24 cellular contexts compared by ENCODE assay signal in the genomic region with DNA sequence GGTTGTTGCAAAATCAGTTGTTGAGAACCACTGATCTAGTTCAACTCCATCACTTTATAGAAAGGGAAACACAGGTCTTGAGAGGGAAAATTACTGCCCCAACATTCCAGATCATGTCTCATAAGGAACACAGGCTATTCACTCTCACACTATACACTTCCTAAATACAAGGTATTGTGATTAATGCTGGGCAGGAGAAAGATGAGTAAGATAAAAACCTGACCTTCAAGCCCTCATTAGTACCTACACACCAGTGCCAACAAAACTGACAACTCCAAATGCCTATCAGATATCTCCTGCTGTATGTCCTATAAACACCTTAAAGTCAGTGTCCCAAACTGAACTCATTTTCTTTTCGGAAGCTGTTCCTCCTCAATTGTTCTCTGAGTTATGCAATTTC. TPM values are rescaled to one million over a fixed set of nuclear protein-coding genes. Genes with fewer than 3 reads are reported as not detected.
DNase-seq lines count a peak whose midpoint lies in the region; ATAC-seq and TF ChIP-seq lines count a peak whose summit lies in the region.
"Had no signal": no experiment of that assay in that cellular context is flagged by ENCODE, and none has a peak within 500 bp of the region (broad histone marks: within the 10 kb centered on the region; RNA-seq: fewer than 3 reads in every experiment).

No MANE protein-coding gene starts in this region.

- H3K27me3 ChIP-seq in brain microvascular endothelial cell (replicated peaks) (no peaks in the 10 kb centered on the region), right cardiac atrium (ENCODE audit: control insufficient read depth, insufficient read depth) (no peaks in the 10 kb centered on the region), BE2C (no peaks in the 10 kb centered on the region)
- H3K27me3 ChIP-seq: tibial nerve had no signal

- H3K9me3 Mint-ChIP-seq in osteocyte (ENCODE audit: unreplicated experiment): no peaks in the 10 kb centered on the region
- no peaks in the 10 kb centered on the region for H3K9me3 Mint-ChIP-seq in activated naive CD8-positive, alpha-beta T cell treated with anti-CD3 and anti-CD28 coated beads, Interleukin-2, amount 50 U/mL, for 24 hours
- H3K9me3 Mint-ChIP-seq: activated naive CD4-positive, alpha-beta T cell treated with anti-CD3 and anti-CD28 coated beads for 36 hours; activated T-cell treated with anti-CD3 and anti-CD28 coated beads, Interleukin-2, amount 50 U/mL, for 24 hours; CD8-positive, alpha-beta T cell; effector memory CD8-positive, alpha-beta T cell; nephron had no signal

- POLR2A ChIA-PET in RWPE1 (lab: Yijun Ruan, JAX; ENCODE audit: low non-redundant PET): no interaction called here

- H3K4me1 Mint-ChIP-seq in osteocyte (ENCODE audit: unreplicated experiment): peaks cover 5% of the 10 kb centered on the region
- H3K4me1 Mint-ChIP-seq in activated naive CD8-positive, alpha-beta T cell treated with anti-CD3 and anti-CD28 coated beads, Interleukin-2, amount 50 U/mL, for 24 hours: peaks cover 19% of the 10 kb centered on the region

- intact Hi-C loops in right cardiac atrium (cut with DNase I): loop anchor here in 2 of 4 donors (10.0 kb wide), 1 partner anchor 75 kb away; no protein-coding TSS in a partner anchor

- 78% methylated on average over 1 of the region's 1 CpG for WGBS in right cardiac atrium

- in situ Hi-C loops in brain microvascular endothelial cell (cut with HindIII; ENCODE audit: low pct_ligation_motif_present, low sequenced_read_pairs): no loop called here

- peak overlapping the region; percentile 45 for H3K27ac Mint-ChIP-seq in osteocyte (ENCODE audit: unreplicated experiment)
- H3K27ac Mint-ChIP-seq in activated naive CD8-positive, alpha-beta T cell treated with anti-CD3 and anti-CD28 coated beads, Interleukin-2, amount 50 U/mL, for 24 hours: no peak overlapping the region
- H3K27ac Mint-ChIP-seq: activated naive CD4-positive, alpha-beta T cell treated with anti-CD3 and anti-CD28 coated beads for 36 hours; activated T-cell treated with anti-CD3 and anti-CD28 coated beads, Interleukin-2, amount 50 U/mL, for 24 hours; CD8-positive, alpha-beta T cell; effector memory CD8-positive, alpha-beta T cell; nephron had no signal

- H3K27ac ChIP-seq in RWPE1 (no peak overlapping the region), brain microvascular endothelial cell (no peak overlapping the region), right cardiac atrium (ENCODE audit: low read length) (no peak overlapping the region)
- H3K27ac ChIP-seq: parathyroid adenoma, tibial nerve had no signal

- H3K4me3 ChIP-seq in epithelial cell of esophagus (ENCODE audit: low read length) (no peak overlapping the region), brain microvascular endothelial cell (ENCODE audit: low read depth, low read length) (no peak overlapping the region), right cardiac atrium (ENCODE audit: low read length) (no peak overlapping the region), BE2C (ENCODE audit: low read depth, low read length) (no peak overlapping the region)
- H3K4me3 ChIP-seq: tibial nerve had no signal

- TF ChIP-seq CTCF in RWPE1 (conservative IDR thresholded peaks at IDR 0.05; ENCODE audit: low read depth) (no peak), epithelial cell of esophagus (IDR thresholded peaks at IDR 0.05; ENCODE audit: insufficient read depth, low read depth, low read length, missing control alignments) (no peak), osteocyte (IDR thresholded peaks at IDR 0.05) (no peak), brain microvascular endothelial cell (IDR thresholded peaks at IDR 0.05; ENCODE audit: low read depth, low read length, missing control alignments) (no peak), BE2C (IDR thresholded peaks at IDR 0.05; ENCODE audit: low read depth, low read length) (no peak)

- no peaks in the 10 kb centered on the region for H3K9me3 ChIP-seq in right cardiac atrium (ENCODE audit: control insufficient read depth, low read length)
- H3K9me3 ChIP-seq in BE2C: no peaks in the 10 kb centered on the region
- H3K9me3 ChIP-seq: tibial nerve had no signal

- H3K4me3 Mint-ChIP-seq in osteocyte (ENCODE audit: unreplicated experiment): no peak overlapping the region
- no peak overlapping the region for H3K4me3 Mint-ChIP-seq in activated naive CD8-positive, alpha-beta T cell treated with anti-CD3 and anti-CD28 coated beads, Interleukin-2, amount 50 U/mL, for 24 hours
- H3K4me3 Mint-ChIP-seq: activated naive CD4-positive, alpha-beta T cell treated with anti-CD3 and anti-CD28 coated beads for 36 hours; activated T-cell treated with anti-CD3 and anti-CD28 coated beads, Interleukin-2, amount 50 U/mL, for 24 hours; CD8-positive, alpha-beta T cell; effector memory CD8-positive, alpha-beta T cell; nephron had no signal

- H3K36me3 Mint-ChIP-seq in osteocyte (ENCODE audit: unreplicated experiment): peaks cover 6% of the 10 kb centered on the region
- peaks cover 13% of the 10 kb centered on the region for H3K36me3 Mint-ChIP-seq in activated naive CD8-positive, alpha-beta T cell treated with anti-CD3 and anti-CD28 coated beads, Interleukin-2, amount 50 U/mL, for 24 hours (ENCODE audit: low read depth)

- H3K27me3 Mint-ChIP-seq in osteocyte (ENCODE audit: unreplicated experiment): no peaks in the 10 kb centered on the region
- H3K27me3 Mint-ChIP-seq in activated naive CD8-positive, alpha-beta T cell treated with anti-CD3 and anti-CD28 coated beads, Interleukin-2, amount 50 U/mL, for 24 hours: no peaks in the 10 kb centered on the region
- H3K27me3 Mint-ChIP-seq: activated T-cell treated with anti-CD3 and anti-CD28 coated beads, Interleukin-2, amount 50 U/mL, for 24 hours; effector memory CD8-positive, alpha-beta T cell had no signal

- CTCF ChIA-PET in RWPE1 (lab: Yijun Ruan, JAX): interaction anchor here (1.3 to 1.4 kb wide), 2 partner anchors 68 to 79 kb away, joined by 5 to 6 read pairs; no protein-coding TSS in a partner anchor

- no peak for ATAC-seq in right cardiac atrium
- no peak for ATAC-seq in activated naive CD8-positive, alpha-beta T cell treated with anti-CD3 and anti-CD28 coated beads, Interleukin-2, amount 50 U/mL, for 24 hours
- ATAC-seq: activated CD4-positive, CD25-positive, alpha-beta regulatory T cell treated with anti-CD3 and anti-CD28 coated beads, Interleukin-2, amount 50 U/mL, for 24 hours; CD8-positive, alpha-beta T cell; effector memory CD8-positive, alpha-beta T cell; Right ventricle myocardium inferior had no signal

- peak; percentile 8 for DNase-seq in ELR (ENCODE audit: low read depth)
- DNase-seq in RWPE1 (ENCODE audit: low spot score): peak; percentile 19
- DNase-seq in epithelial cell of esophagus (ENCODE audit: low read depth): peak; percentile 74
- no peak for DNase-seq in osteocyte (ENCODE audit: extremely low spot score, unreplicated experiment)
- DNase-seq in brain microvascular endothelial cell: no peak
- DNase-seq in right cardiac atrium: no peak
- DNase-seq in activated naive CD8-positive, alpha-beta T cell treated with anti-CD3 and anti-CD28 coated beads, Interleukin-2, amount 50 U/mL, for 24 hours: no peak
- DNase-seq in BE2C: no peak
- DNase-seq: activated naive CD4-positive, alpha-beta T cell treated with anti-CD3 and anti-CD28 coated beads for 36 hours; activated T-cell treated with anti-CD3 and anti-CD28 coated beads, Interleukin-2, amount 50 U/mL, for 24 hours; anterior cingulate cortex; CD8-positive, alpha-beta T cell; effector memory CD8-positive, alpha-beta T cell; Karpas-422; NCI-H1092; NCI-H1930; NCI-H2227 treated with DMSO at 0.1 percent for 48 hours; NCI-H748 treated with DMSO at 0.1 percent for 48 hours; stimulated activated naive CD4-positive, alpha-beta T cell had no signal

- H3K4me1 ChIP-seq in right cardiac atrium (ENCODE audit: control insufficient read depth, insufficient read depth, low read length) (no peaks in the 10 kb centered on the region), BE2C (no peaks in the 10 kb centered on the region)
- H3K4me1 ChIP-seq: parathyroid adenoma had no signal

- H3K36me3 ChIP-seq in brain microvascular endothelial cell (replicated peaks) (peaks cover 4% of the 10 kb centered on the region), BE2C (peaks cover 6% of the 10 kb centered on the region; the same call in 1 of the 2 replicates)

RNA-seq across cellular contexts. Expression of a gene that starts 8.2 kb away (rescaled TPM):
- total RNA-seq in osteocyte: 16.5 and 16.9 TPM in 2 replicates
- 10 to 100 TPM; 12.1 to 16.7 (median 14.8) TPM for total RNA-seq in right cardiac atrium
- polyA plus RNA-seq in right cardiac atrium: 7.7 TPM
- polyA plus RNA-seq in BE2C (2012; ENCODE audit: insufficient read depth, insufficient read length, low read depth): 3.7 TPM

RNA-seq across cellular contexts. Expression of a gene that starts 59.4 kb away (rescaled TPM):
- total RNA-seq in osteocyte (260 and 281 TPM in 2 replicates), right cardiac atrium (10 to 100 TPM; 69.0 to 76.7 (median 75.1) TPM)
- 69.5 TPM for polyA plus RNA-seq in right cardiac atrium
- polyA plus RNA-seq in BE2C (2012; ENCODE audit: insufficient read depth, insufficient read length, low read depth): 209 TPM

Comparison
In these comparisons a context has a peak if more than half of its experiments do, and no peak if none do; other contexts are left out.
1. DNase-seq: peak in ELR (single experiment), RWPE1 (single experiment) and epithelial cell of esophagus (single experiment); none in osteocyte (single experiment), brain microvascular endothelial cell (single experiment), right cardiac atrium (0 of 3), activated naive CD8-positive, alpha-beta T cell treated with anti-CD3 and anti-CD28 coated beads, Interleukin-2, amount 50 U/mL, for 24 hours (single experiment) and BE2C (single experiment).